In the genomic region with DNA sequence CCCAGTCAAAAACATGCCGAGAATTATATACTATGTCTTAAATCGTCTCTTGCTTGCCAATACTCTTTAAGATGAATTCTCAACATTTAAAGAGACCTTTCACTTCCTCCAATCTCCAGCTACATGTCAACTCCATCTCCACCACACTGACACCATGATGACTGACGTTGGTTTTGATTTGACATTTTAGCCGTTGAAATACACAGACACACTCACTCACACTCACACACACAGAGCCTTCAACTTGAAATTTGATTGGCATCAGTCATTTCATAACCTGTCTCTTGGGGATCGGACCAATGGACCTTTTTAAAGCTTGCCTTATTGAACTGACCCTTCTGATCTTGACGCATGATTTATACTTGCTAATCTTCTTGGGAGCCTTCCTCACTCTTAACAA, we compare ENCODE assay signal across 27 cellular contexts.
"Had no signal": no experiment of that assay in that cellular context is flagged by ENCODE, and none has a peak within 500 bp of the region (broad histone marks: within the 10 kb centered on the region; RNA-seq: fewer than 3 reads in every experiment).

No MANE protein-coding gene starts in this region.

- H3K4me3 ChIP-seq: colonic mucosa, coronary artery, dorsolateral prefrontal cortex, esophagus muscularis mucosa, esophagus squamous epithelium, gastrocnemius medialis, gastroesophageal sphincter, heart left ventricle, heart right ventricle had no signal

- H3K36me3 ChIP-seq: colonic mucosa, esophagus muscularis mucosa, esophagus squamous epithelium, gastrocnemius medialis, gastroesophageal sphincter, heart left ventricle, heart right ventricle had no signal

- H3K4me1 ChIP-seq: colonic mucosa, esophagus muscularis mucosa, esophagus squamous epithelium, foreskin keratinocyte, gastrocnemius medialis, gastroesophageal sphincter, heart left ventricle, heart right ventricle had no signal

- DNase-seq: colonic mucosa; cortex of kidney; dermis blood vessel endothelial cell; dorsolateral prefrontal cortex; effector CD4-positive, alpha-beta T cell; effector CD8-positive, alpha-beta T cell; effector memory CD4-positive, alpha-beta T cell; effector memory CD8-positive, alpha-beta T cell; endodermal cell; erythroblast; esophagus squamous epithelium; foreskin fibroblast; foreskin keratinocyte; foreskin melanocyte; gastrocnemius medialis; glutamatergic neuron; head of caudate nucleus; heart left ventricle; heart right ventricle had no signal

- H3K9me3 ChIP-seq: colonic mucosa, esophagus muscularis mucosa, esophagus squamous epithelium, gastrocnemius medialis, gastroesophageal sphincter, heart left ventricle, heart right ventricle had no signal

- FAIRE-seq: colon, endometrium, endothelial cell of umbilical vein, frontal cortex had no signal

- H3K27ac ChIP-seq: colonic mucosa, coronary artery, dorsolateral prefrontal cortex, epithelial cell of prostate, esophagus muscularis mucosa, esophagus squamous epithelium, foreskin keratinocyte, gastrocnemius medialis, gastroesophageal sphincter, heart left ventricle, heart right ventricle had no signal

- H3K27me3 ChIP-seq: colonic mucosa, esophagus muscularis mucosa, esophagus squamous epithelium, gastrocnemius medialis, gastroesophageal sphincter, heart left ventricle, heart right ventricle had no signal
